ENCODE assay signal across 7 cellular contexts in genomic region chr12:106245767-106246166, GRCh38. TPM values are rescaled to one million over a fixed set of nuclear protein-coding genes. Genes with fewer than 3 reads are reported as not detected.
DNase-seq lines count a peak whose midpoint lies in the region; ATAC-seq, FAIRE-seq and TF ChIP-seq lines count a peak whose summit lies in the region.

No MANE protein-coding gene starts in this region.

- no peaks in the 10 kb centered on the region for H3K27me3 ChIP-seq in left ventricle myocardium inferior (ENCODE audit: low read depth)

- no peaks in the 10 kb centered on the region for H3K27me3 Mint-ChIP-seq in T-cell

- no peak for FAIRE-seq in H54 (lab: Jason Lieb, UNC)

- H3K9me3 Mint-ChIP-seq in T-cell: no peaks in the 10 kb centered on the region

- DNase-seq in H54 (ENCODE audit: insufficient read length, low spot score) (peak; percentile 75), T-cell (no peak), left ventricle myocardium inferior (no peak), NCI-H1436 (lab: John Stamatoyannopoulos, UW) (no peak)

- peak overlapping the region; percentile 61 to 71 for H3K27ac Mint-ChIP-seq in T-cell

- no peak for TF ChIP-seq CTCF in left ventricle myocardium inferior (IDR thresholded peaks at IDR 0.05; ENCODE audit: borderline replicate concordance)

- H3K4me1 Mint-ChIP-seq in T-cell: peaks cover 27 to 43% (median 40%) of the 10 kb centered on the region in 3 donors

- peak overlapping the region; percentile 93 for H3K4me3 ChIP-seq in left ventricle myocardium inferior
- peak overlapping the region in 6 of 7 experiments; percentile 55 to 96 (median 82) for H3K4me3 ChIP-seq in skin epidermis

- ATAC-seq in T-cell (replicated peaks in 1 of 4) (no peak), GM18861 (IDR thresholded peaks at IDR 0.05; ENCODE audit: unreplicated experiment) (no peak), GM19023 (IDR thresholded peaks at IDR 0.05; ENCODE audit: unreplicated experiment) (no peak)

- H3K4me1 ChIP-seq in left ventricle myocardium inferior: peaks cover 74% of the 10 kb centered on the region

- H3K36me3 Mint-ChIP-seq in T-cell: peaks cover 5% of the 10 kb centered on the region

- no peaks in the 10 kb centered on the region for H3K9me3 ChIP-seq in left ventricle myocardium inferior (replicated peaks)

- POLR2A ChIA-PET in T-cell (lab: Charles Lee): no interaction called here

- intact Hi-C loops in left ventricle myocardium inferior (cut with micrococcal nuclease): no loop called here

- peaks cover 19% of the 10 kb centered on the region for H3K36me3 ChIP-seq in left ventricle myocardium inferior

- H3K27ac ChIP-seq in left ventricle myocardium inferior (replicated peaks): peak overlapping the region; percentile 98
- peak overlapping the region in 18 of 21 experiments; percentile 77 to 100 (median 97) for H3K27ac ChIP-seq in skin epidermis

- CTCF ChIA-PET in T-cell (lab: Charles Lee): interaction anchor here (0.6 to 1.4 kb wide), 3 partner anchors 22 to 24 kb away, joined by 3 to 11 read pairs (median 3); no protein-coding TSS in a partner anchor

- H3K4me3 Mint-ChIP-seq in T-cell: peak overlapping the region; percentile 51 to 77 (median 72)

- TF ChIP-seq POLR2A in H54 (IDR thresholded peaks at IDR 0.05; ENCODE audit: low read depth, low read length): no peak

RNA-seq across cellular contexts. Expression of gene CKAP4, which starts 2.1 kb away (rescaled TPM):
- 10 to 100 TPM in 4 of 5 donors, 1 to 10 TPM in 1; 9.0 to 13.8 (median 11.7) TPM for total RNA-seq in T-cell
- 51.8 TPM for total RNA-seq in left ventricle myocardium inferior

RNA-seq across cellular contexts. Expression of gene TCP11L2, which starts 56.8 kb away (rescaled TPM):
- 100 to 1,000 TPM; 139 to 213 (median 157) TPM for total RNA-seq in T-cell
- 126 TPM for total RNA-seq in left ventricle myocardium inferior
